Comparison of ENCODE assay signal across 9 cellular contexts in the genomic region with DNA sequence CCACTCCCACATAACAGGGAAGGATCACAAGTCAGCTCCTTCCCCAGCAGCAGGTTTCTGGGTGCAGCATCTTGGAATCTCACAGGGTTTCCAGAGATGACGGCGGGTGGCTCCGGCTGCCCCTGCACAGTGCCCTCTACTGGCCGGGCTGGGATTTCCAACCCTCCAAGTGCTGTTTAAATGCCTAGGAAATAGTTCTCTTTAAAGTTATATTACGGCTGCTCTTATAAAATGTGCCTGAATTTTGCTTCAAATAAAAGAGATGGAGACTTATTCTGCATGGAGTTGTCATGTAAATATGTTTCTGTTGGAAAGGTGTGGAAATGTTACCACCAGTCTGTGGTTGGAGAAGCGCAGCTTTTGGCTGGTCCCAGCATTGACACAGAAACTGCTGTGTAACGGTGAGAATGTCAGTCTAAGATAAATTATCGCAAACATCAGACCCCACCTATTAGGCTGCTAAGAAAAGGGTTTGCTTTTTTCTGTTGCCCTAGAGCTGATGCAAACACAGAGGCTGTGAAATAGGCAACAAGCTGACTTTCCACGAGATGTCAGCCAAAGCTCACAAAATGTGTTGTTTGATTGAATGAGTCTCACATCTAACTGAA. TPM values are rescaled to one million over a fixed set of nuclear protein-coding genes. Genes with fewer than 3 reads are reported as not detected.
DNase-seq lines count a peak whose midpoint lies in the region; ATAC-seq and TF ChIP-seq lines count a peak whose summit lies in the region.
"Had no signal": no experiment of that assay in that cellular context is flagged by ENCODE, and none has a peak within 500 bp of the region (broad histone marks: within the 10 kb centered on the region; RNA-seq: fewer than 3 reads in every experiment).

No MANE protein-coding gene starts in this region.

- H3K79me2 ChIP-seq in OCI-LY7 (ENCODE audit: insufficient read depth, low read depth, low read length): peaks cover 17% of the 10 kb centered on the region

- peaks cover 8% of the 10 kb centered on the region for H4K20me1 ChIP-seq in OCI-LY7 (ENCODE audit: insufficient read depth, low read length)

- CTCF ChIA-PET in OCI-LY7 (lab: Charles Lee; ENCODE audit: unreplicated experiment): no interaction called here

- intact Hi-C loops in OCI-LY7 (cut with micrococcal nuclease; ENCODE audit: unreplicated experiment) (loop anchor here (5.0 kb wide), 1 partner anchor 640 kb away; a partner anchor contains a TSS), left colon (cut with DNase I, micrococcal nuclease) (no loop called here)

- no peak overlapping the region for H3K4me3 ChIP-seq in OCI-LY7 (ENCODE audit: low read depth, low read length, poor library complexity, severe bottlenecking)
- H3K4me3 ChIP-seq: BLaER1 treated with 17β-estradiol and CSF1 and Interleukin-3, amounts not matched to agents 10 nM and 100 nM had no signal

- peak; percentile 96 for TF ChIP-seq CTCF in OCI-LY7 (conservative IDR thresholded peaks at IDR 0.05; ENCODE audit: low read length)

- H3K4me1 ChIP-seq in OCI-LY7 (ENCODE audit: insufficient read depth, low read length, poor library complexity, severe bottlenecking): peaks cover 13% of the 10 kb centered on the region

- H3K4me2 ChIP-seq in OCI-LY7 (ENCODE audit: low read length): no peak overlapping the region
- H3K4me2 ChIP-seq: BLaER1 treated with 17β-estradiol and CSF1 and Interleukin-3, amounts not matched to agents 10 nM and 100 nM had no signal

- H2AFZ ChIP-seq in OCI-LY7 (ENCODE audit: low read length): no peak overlapping the region

- POLR2A ChIA-PET in OCI-LY7 (lab: Charles Lee): interaction anchor here (0.7 to 1.1 kb wide), 2 partner anchors 87 to 345 kb away, joined by 3 read pairs; no protein-coding TSS in a partner anchor

- DNase-seq in SIG-M5 treated with dmso at 0.1 percent for 504 hours (lab: John Stamatoyannopoulos, UW; ENCODE audit: unreplicated experiment) (peak; percentile 37), SIG-M5 (lab: John Stamatoyannopoulos, UW) (no peak), OCI-LY7 (ENCODE audit: low spot score) (peak; percentile 37), left colon (peak; percentile 43 to 72)
- peak; percentile 34 for DNase-seq in activated T-helper 9 cell treated with anti-CD3 and anti-CD28 coated beads, Interleukin-2, amount 50 U/mL, for 16 hours (ENCODE audit: low read depth)
- DNase-seq in stimulated activated naive CD4-positive, alpha-beta T cell treated with Interleukin-2 at 50 U/mL for 16 hours (lab: John Stamatoyannopoulos, UW): peak; percentile 24

- BruUV-seq in OCI-LY7 (replicated peaks; lab: Mats Ljungman, UMichigan): no TSS peak

- ATAC-seq in left colon: peak; percentile 47
- no peak for ATAC-seq in GM21825 (IDR thresholded peaks at IDR 0.05; ENCODE audit: unreplicated experiment)
- ATAC-seq in HG03097 (IDR thresholded peaks at IDR 0.05; ENCODE audit: low FRiP score, unreplicated experiment): no peak

- peaks cover 8% of the 10 kb centered on the region; the same call in 1 of the 2 replicates for H3K9me3 ChIP-seq in OCI-LY7 (ENCODE audit: low read length)

- H3K27ac ChIP-seq in OCI-LY7 (ENCODE audit: low read depth, low read length, poor library complexity, severe bottlenecking): no peak overlapping the region
- H3K27ac ChIP-seq: BLaER1 treated with 17β-estradiol and CSF1 and Interleukin-3, amounts not matched to agents 10 nM and 100 nM had no signal

- no peaks in the 10 kb centered on the region for H3K9me2 ChIP-seq in OCI-LY7 (ENCODE audit: insufficient read depth, low read length)

- H3K36me3 ChIP-seq in OCI-LY7 (ENCODE audit: insufficient read depth, low read length): peaks cover 17% of the 10 kb centered on the region

RNA-seq across cellular contexts. Expression of a gene that starts 3.3 kb away (rescaled TPM):
- total RNA-seq in OCI-LY7 (2014; rRNA removed; shearing (Covaris generic)): 79.9 and 94.3 TPM in 2 replicates
- total RNA-seq in OCI-LY7 (2022): 122 and 135 TPM in 2 replicates
- 1 to 10 TPM; 1.7 to 6.3 TPM for total RNA-seq in left colon

RNA-seq across cellular contexts. Expression of a gene that starts 59.6 kb away (rescaled TPM):
- not detected in 2 replicates for total RNA-seq in OCI-LY7 (2014; rRNA removed; shearing (Covaris generic))
- total RNA-seq in OCI-LY7 (2022) (not detected in 2 replicates), left colon (not detected)

Comparison
In these comparisons a context has a peak if more than half of its experiments do, and no peak if none do; other contexts are left out.
1. RNA of a gene that starts 3.3 kb away (total RNA-seq): 79.9 to 135 TPM in OCI-LY7; 1.7 to 6.3 TPM in left colon; every median in the first group is over 10 times any median in the second.